Comparison of ENCODE assay signal across 20 cellular contexts in genomic region chr5:107224272-107224671, GRCh38.
"Had no signal": no experiment of that assay in that cellular context is flagged by ENCODE, and none has a peak within 500 bp of the region (broad histone marks: within the 10 kb centered on the region; RNA-seq: fewer than 3 reads in every experiment).

No MANE protein-coding gene starts in this region.

- H3K27ac Mint-ChIP-seq: dendritic cell treated with granulocyte-macrophage colony-stimulating factor and Interleukin-4, amounts not matched to agents 40 ng/mL and 50 ng/mL, for 4 days; effector memory CD8-positive, alpha-beta T cell; naive thymus-derived CD4-positive, alpha-beta T cell; stimulated activated effector memory CD8-positive, alpha-beta T cell treated with anti-CD3 and anti-CD28 coated beads, Interleukin-12 subunit alpha, Interleukin-12 subunit beta, amount 100 ng/mL, for 72 hours; type B pancreatic cell had no signal

- H3K4me1 Mint-ChIP-seq: naive thymus-derived CD4-positive, alpha-beta T cell; stimulated activated effector memory CD8-positive, alpha-beta T cell treated with anti-CD3 and anti-CD28 coated beads, Interleukin-12 subunit alpha, Interleukin-12 subunit beta, amount 100 ng/mL, for 72 hours had no signal

- H3K4me3 ChIP-seq: esophagus squamous epithelium, left lung, lung, psoas muscle, suprapubic skin, thyroid gland had no signal

- H3K4me1 ChIP-seq: foreskin keratinocyte, left lung, suprapubic skin, thyroid gland had no signal

- H3K36me3 Mint-ChIP-seq: naive thymus-derived CD4-positive, alpha-beta T cell; stimulated activated effector memory CD8-positive, alpha-beta T cell treated with anti-CD3 and anti-CD28 coated beads, Interleukin-12 subunit alpha, Interleukin-12 subunit beta, amount 100 ng/mL, for 72 hours; type B pancreatic cell had no signal

- H3K9me3 Mint-ChIP-seq: dendritic cell treated with granulocyte-macrophage colony-stimulating factor and Interleukin-4, amounts not matched to agents 40 ng/mL and 50 ng/mL, for 4 days; effector memory CD8-positive, alpha-beta T cell; stimulated activated effector memory CD8-positive, alpha-beta T cell treated with anti-CD3 and anti-CD28 coated beads, Interleukin-12 subunit alpha, Interleukin-12 subunit beta, amount 100 ng/mL, for 72 hours; type B pancreatic cell had no signal

- H3K27me3 ChIP-seq: esophagus squamous epithelium, foreskin keratinocyte, left lung, neutrophil, suprapubic skin, thyroid gland had no signal

- H3K27ac ChIP-seq: epithelial cell of prostate, esophagus squamous epithelium, foreskin keratinocyte, left lung, neutrophil, psoas muscle, suprapubic skin, thyroid gland had no signal

- DNase-seq: effector memory CD8-positive, alpha-beta T cell; esophagus squamous epithelium; foreskin keratinocyte; hippocampal formation; kidney glomerular epithelial cell; left lung; naive thymus-derived CD4-positive, alpha-beta T cell; psoas muscle; retina; stimulated activated CD4-positive, alpha-beta T cell treated with anti-CD3 and anti-CD28 coated beads, Interleukin-4, amount 100 ng/mL, for 1 hour; stimulated activated CD8-positive, alpha-beta memory T cell treated with anti-CD3 and anti-CD28 coated beads, Interleukin-4, amount 100 ng/mL, for 48 hours; stimulated activated naive CD8-positive, alpha-beta T cell treated with anti-CD3 and anti-CD28 coated beads, Interleukin-15, Interleukin-2, amounts not matched to agents 100 U/mL and 50 U/mL, for 24 hours; thyroid gland had no signal

- H3K36me3 ChIP-seq: esophagus squamous epithelium, left lung, neutrophil, suprapubic skin, thyroid gland had no signal

- H3K4me3 Mint-ChIP-seq: dendritic cell treated with granulocyte-macrophage colony-stimulating factor and Interleukin-4, amounts not matched to agents 40 ng/mL and 50 ng/mL, for 4 days; effector memory CD8-positive, alpha-beta T cell; naive thymus-derived CD4-positive, alpha-beta T cell; stimulated activated effector memory CD8-positive, alpha-beta T cell treated with anti-CD3 and anti-CD28 coated beads, Interleukin-12 subunit alpha, Interleukin-12 subunit beta, amount 100 ng/mL, for 72 hours; type B pancreatic cell had no signal

- H3K9me3 ChIP-seq: esophagus squamous epithelium, left lung, neutrophil, psoas muscle, suprapubic skin, thyroid gland had no signal

- ATAC-seq: effector memory CD8-positive, alpha-beta T cell; foreskin keratinocyte; left lung; naive thymus-derived CD4-positive, alpha-beta T cell; stimulated activated effector memory CD8-positive, alpha-beta T cell treated with anti-CD3 and anti-CD28 coated beads, Interleukin-12 subunit alpha, Interleukin-12 subunit beta, amount 100 ng/mL, for 72 hours; stimulated activated naive CD8-positive, alpha-beta T cell treated with anti-CD3 and anti-CD28 coated beads, Interleukin-15, Interleukin-2, amounts not matched to agents 100 U/mL and 50 U/mL, for 24 hours had no signal

- H3K27me3 Mint-ChIP-seq: dendritic cell treated with granulocyte-macrophage colony-stimulating factor and Interleukin-4, amounts not matched to agents 40 ng/mL and 50 ng/mL, for 4 days; type B pancreatic cell had no signal
